In the genomic region with DNA sequence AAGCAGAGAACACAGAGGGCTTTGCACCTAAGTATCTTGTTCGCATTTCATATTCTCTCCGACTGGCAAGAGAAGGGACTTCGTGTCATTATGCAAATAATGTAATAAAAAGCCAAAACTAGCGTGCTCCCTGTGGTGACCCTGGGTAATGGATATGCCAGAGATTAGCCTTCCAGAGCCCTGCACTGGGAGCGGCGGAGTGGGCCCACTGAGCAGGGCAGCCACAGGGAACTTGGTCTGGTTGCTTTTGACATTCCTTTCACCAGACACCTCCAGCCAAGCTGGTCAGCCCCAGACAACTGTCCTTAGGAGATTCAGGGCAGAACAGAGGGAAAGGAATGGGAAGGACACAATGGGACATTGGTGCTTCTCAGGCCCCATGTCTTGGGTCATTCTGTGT, we compare ENCODE assay signal across 24 cellular contexts.
"Had no signal": no experiment of that assay in that cellular context is flagged by ENCODE, and none has a peak within 500 bp of the region (broad histone marks: within the 10 kb centered on the region; RNA-seq: fewer than 3 reads in every experiment).

No MANE protein-coding gene starts in this region.

- H3K27me3 Mint-ChIP-seq: naive B cell; stimulated activated memory B cell treated with anti-CD40 and anti-IgM and Interleukin-4, amounts not matched to agents 10 μg/mL and 1 μg/mL and 100 μg/mL, for 72 hours had no signal

- H3K9me3 Mint-ChIP-seq: naive B cell; stimulated activated memory B cell treated with anti-CD40 and anti-IgM and Interleukin-4, amounts not matched to agents 10 μg/mL and 1 μg/mL and 100 μg/mL, for 72 hours had no signal

- H3K4me3 Mint-ChIP-seq: naive B cell; stimulated activated memory B cell treated with anti-CD40 and anti-IgM and Interleukin-4, amounts not matched to agents 10 μg/mL and 1 μg/mL and 100 μg/mL, for 72 hours had no signal

- H3K4me1 ChIP-seq: adrenal gland, parathyroid adenoma had no signal

- H3K36me3 ChIP-seq: adrenal gland, gastroesophageal sphincter, thoracic aorta, upper lobe of left lung had no signal

- H3K4me3 ChIP-seq: adrenal gland, esophagus muscularis mucosa, gastroesophageal sphincter, heart right ventricle, mucosa of descending colon, smooth muscle cell, thoracic aorta, upper lobe of left lung had no signal

- H3K27me3 ChIP-seq: adrenal gland, esophagus muscularis mucosa, gastroesophageal sphincter, heart right ventricle, upper lobe of left lung had no signal

- ATAC-seq: gastroesophageal sphincter; heart right ventricle; left ventricle myocardium superior; mucosa of descending colon; sciatic nerve; stimulated activated memory B cell treated with anti-CD40 and anti-IgM and Interleukin-4, amounts not matched to agents 10 μg/mL and 1 μg/mL and 100 μg/mL, for 72 hours had no signal

- H3K27ac ChIP-seq: adrenal gland, esophagus muscularis mucosa, gastroesophageal sphincter, heart right ventricle, parathyroid adenoma, thoracic aorta, upper lobe of left lung had no signal

- H3K9me3 ChIP-seq: adrenal gland, esophagus muscularis mucosa, gastroesophageal sphincter, heart right ventricle, mucosa of descending colon, thoracic aorta, upper lobe of left lung had no signal

- H3K27ac Mint-ChIP-seq: stimulated activated memory B cell treated with anti-CD40 and anti-IgM and Interleukin-4, amounts not matched to agents 10 μg/mL and 1 μg/mL and 100 μg/mL, for 72 hours had no signal

- DNase-seq: activated CD8-positive, alpha-beta memory T cell treated with anti-CD3 and anti-CD28 coated beads for 24 hours; activated CD8-positive, alpha-beta memory T cell treated with anti-CD3 and anti-CD28 coated beads, Interleukin-2, amount 50 U/mL, for 48 hours; activated effector memory CD4-positive, alpha-beta T cell treated with Interleukin-2 at 50 U/mL for 16 hours; activated naive CD4-positive, alpha-beta T cell treated with anti-CD3 and anti-CD28 coated beads, Interleukin-2, amount 50 U/mL, for 16 hours; activated T-cell treated with anti-CD3 and anti-CD28 coated beads, Interleukin-2, amount 50 U/mL, for 48 hours; adrenal gland; cerebellar nuclear complex; cortex of kidney; effector CD8-positive, alpha-beta T cell; heart right ventricle; left ventricle myocardium superior; mucosa of descending colon; naive B cell; stimulated activated CD4-positive, alpha-beta T cell treated with anti-CD3 and anti-CD28 coated beads, Interleukin-4, amount 100 ng/mL, for 24 hours; T-helper 1 cell; T1000; upper lobe of left lung had no signal
